38 cellular contexts compared by ENCODE assay signal in the genomic region with DNA sequence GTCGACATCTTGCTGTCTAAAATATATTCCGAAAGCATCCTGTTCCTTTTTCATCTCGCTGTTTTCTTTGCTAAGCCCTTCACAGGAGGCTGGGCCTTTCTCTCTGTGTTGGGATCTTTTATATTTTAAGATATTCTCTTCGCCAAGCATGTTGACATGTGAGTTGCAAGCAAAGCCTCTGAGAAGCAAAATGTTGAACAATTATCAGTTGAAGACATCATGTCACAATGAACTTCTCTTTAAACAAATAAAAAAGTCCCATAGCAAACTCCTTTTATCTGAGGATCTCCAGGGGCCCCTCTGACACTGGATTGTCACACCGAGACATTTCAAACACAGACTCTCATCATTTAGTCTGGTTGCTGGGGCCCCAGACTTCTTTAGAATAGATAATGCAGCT.
"Had no signal": no experiment of that assay in that cellular context is flagged by ENCODE, and none has a peak within 500 bp of the region (broad histone marks: within the 10 kb centered on the region; RNA-seq: fewer than 3 reads in every experiment).

No MANE protein-coding gene starts in this region.

- ATAC-seq: activated CD4-positive, alpha-beta T cell treated with anti-CD3 and anti-CD28 coated beads for 36 hours; activated CD4-positive, CD25-positive, alpha-beta regulatory T cell treated with anti-CD3 and anti-CD28 coated beads, Interleukin-2, amount 50 U/mL, for 24 hours; activated CD8-positive, alpha-beta memory T cell treated with anti-CD3 and anti-CD28 coated beads, Interleukin-2, amount 10 ng/mL, durations not matched to agents 7 days and 5 days; activated CD8-positive, alpha-beta T cell treated with anti-CD3 and anti-CD28 coated beads, Interleukin-2, amount 10 ng/mL, durations not matched to agents 7 days and 5 days; activated naive CD8-positive, alpha-beta T cell treated with anti-CD3 and anti-CD28 coated beads, Interleukin-2, amount 50 U/mL, for 24 hours; WTC11 had no signal

- H3K4me1 Mint-ChIP-seq: activated CD4-positive, alpha-beta memory T cell treated with anti-CD3 and anti-CD28 coated beads, Interleukin-2, amount 10 ng/mL, durations not matched to agents 7 days and 5 days; activated CD4-positive, alpha-beta T cell treated with anti-CD3 and anti-CD28 coated beads for 36 hours; activated CD4-positive, alpha-beta T cell treated with anti-CD3 and anti-CD28 coated beads, Interleukin-2, amount 10 ng/mL, durations not matched to agents 7 days and 5 days; activated CD8-positive, alpha-beta memory T cell treated with anti-CD3 and anti-CD28 coated beads, Interleukin-2, amount 10 ng/mL, durations not matched to agents 7 days and 5 days; activated naive CD4-positive, alpha-beta T cell treated with anti-CD3 and anti-CD28 coated beads, Interleukin-2, amount 10 ng/mL, durations not matched to agents 7 days and 5 days; activated naive CD4-positive, alpha-beta T cell treated with anti-CD3 and anti-CD28 coated beads, Interleukin-2, amount 50 U/mL, for 24 hours; activated naive CD8-positive, alpha-beta T cell treated with anti-CD3 and anti-CD28 coated beads, Interleukin-2, amount 10 ng/mL, durations not matched to agents 7 days and 5 days; central memory CD8-positive, alpha-beta T cell; WTC11 had no signal

- H3K36me3 Mint-ChIP-seq: activated CD8-positive, alpha-beta memory T cell treated with anti-CD3 and anti-CD28 coated beads, Interleukin-2, amount 10 ng/mL, durations not matched to agents 7 days and 5 days; activated naive CD4-positive, alpha-beta T cell treated with anti-CD3 and anti-CD28 coated beads, Interleukin-2, amount 10 ng/mL, durations not matched to agents 7 days and 5 days; activated naive CD4-positive, alpha-beta T cell treated with anti-CD3 and anti-CD28 coated beads, Interleukin-2, amount 50 U/mL, for 24 hours; activated naive CD8-positive, alpha-beta T cell; activated naive CD8-positive, alpha-beta T cell treated with anti-CD3 and anti-CD28 coated beads, Interleukin-2, amount 10 ng/mL, durations not matched to agents 7 days and 5 days; brain; WTC11 had no signal

- H3K4me3 Mint-ChIP-seq: activated CD4-positive, alpha-beta memory T cell treated with anti-CD3 and anti-CD28 coated beads, Interleukin-2, amount 10 ng/mL, durations not matched to agents 7 days and 5 days; activated CD4-positive, alpha-beta T cell treated with anti-CD3 and anti-CD28 coated beads for 36 hours; activated CD4-positive, alpha-beta T cell treated with anti-CD3 and anti-CD28 coated beads, Interleukin-2, amount 10 ng/mL, durations not matched to agents 7 days and 5 days; activated CD8-positive, alpha-beta memory T cell treated with anti-CD3 and anti-CD28 coated beads, Interleukin-2, amount 10 ng/mL, durations not matched to agents 7 days and 5 days; activated CD8-positive, alpha-beta T cell treated with anti-CD3 and anti-CD28 coated beads, Interleukin-2, amount 10 ng/mL, durations not matched to agents 7 days and 5 days; activated naive CD4-positive, alpha-beta T cell treated with anti-CD3 and anti-CD28 coated beads, Interleukin-2, amount 10 ng/mL, durations not matched to agents 7 days and 5 days; activated naive CD4-positive, alpha-beta T cell treated with anti-CD3 and anti-CD28 coated beads, Interleukin-2, amount 50 U/mL, for 24 hours; activated naive CD8-positive, alpha-beta T cell; activated naive CD8-positive, alpha-beta T cell treated with anti-CD3 and anti-CD28 coated beads, Interleukin-2, amount 10 ng/mL, durations not matched to agents 7 days and 5 days; activated naive CD8-positive, alpha-beta T cell treated with anti-CD3 and anti-CD28 coated beads, Interleukin-2, amount 50 U/mL, for 24 hours; activated T-cell treated with anti-CD3 and anti-CD28 coated beads, Interleukin-2, amount 50 U/mL, for 24 hours; brain; central memory CD8-positive, alpha-beta T cell; T-helper 1 cell treated with Interleukin-12 subunit alpha and Interleukin-12 subunit beta and Interleukin-4 antibody, amounts not matched to agents 30 μg/mL and 1 μg/mL, for 36 hours; T-helper 2 cell treated with Interferon-gamma antibody and Interleukin-4, amounts not matched to agents 5 μg/mL and 100 μg/mL, for 36 hours; WTC11 had no signal

- H3K27me3 Mint-ChIP-seq: activated CD4-positive, alpha-beta memory T cell treated with anti-CD3 and anti-CD28 coated beads, Interleukin-2, amount 10 ng/mL, durations not matched to agents 7 days and 5 days; activated CD4-positive, alpha-beta T cell treated with anti-CD3 and anti-CD28 coated beads for 36 hours; activated CD8-positive, alpha-beta memory T cell treated with anti-CD3 and anti-CD28 coated beads, Interleukin-2, amount 10 ng/mL, durations not matched to agents 7 days and 5 days; activated naive CD4-positive, alpha-beta T cell treated with anti-CD3 and anti-CD28 coated beads, Interleukin-2, amount 10 ng/mL, durations not matched to agents 7 days and 5 days; activated naive CD4-positive, alpha-beta T cell treated with anti-CD3 and anti-CD28 coated beads, Interleukin-2, amount 50 U/mL, for 24 hours; activated naive CD8-positive, alpha-beta T cell had no signal

- H3K4me3 ChIP-seq: ascending aorta, cardiac muscle cell had no signal

- H3K9me3 ChIP-seq: ascending aorta had no signal

- H3K27me3 ChIP-seq: ascending aorta, cardiac muscle cell had no signal

- H3K27ac ChIP-seq: ascending aorta, cardiac muscle cell, WERI-Rb-1 had no signal

- H3K36me3 ChIP-seq: ascending aorta, cardiac muscle cell, WERI-Rb-1 had no signal

- H3K27ac Mint-ChIP-seq: activated CD4-positive, alpha-beta memory T cell treated with anti-CD3 and anti-CD28 coated beads, Interleukin-2, amount 10 ng/mL, durations not matched to agents 7 days and 5 days; activated CD4-positive, alpha-beta T cell treated with anti-CD3 and anti-CD28 coated beads for 36 hours; activated CD4-positive, alpha-beta T cell treated with anti-CD3 and anti-CD28 coated beads, Interleukin-2, amount 10 ng/mL, durations not matched to agents 7 days and 5 days; activated CD8-positive, alpha-beta memory T cell treated with anti-CD3 and anti-CD28 coated beads, Interleukin-2, amount 10 ng/mL, durations not matched to agents 7 days and 5 days; activated CD8-positive, alpha-beta T cell treated with anti-CD3 and anti-CD28 coated beads, Interleukin-2, amount 10 ng/mL, durations not matched to agents 7 days and 5 days; activated naive CD4-positive, alpha-beta T cell treated with anti-CD3 and anti-CD28 coated beads, Interleukin-2, amount 10 ng/mL, durations not matched to agents 7 days and 5 days; activated naive CD4-positive, alpha-beta T cell treated with anti-CD3 and anti-CD28 coated beads, Interleukin-2, amount 50 U/mL, for 24 hours; activated naive CD8-positive, alpha-beta T cell; activated naive CD8-positive, alpha-beta T cell treated with anti-CD3 and anti-CD28 coated beads, Interleukin-2, amount 10 ng/mL, durations not matched to agents 7 days and 5 days; activated naive CD8-positive, alpha-beta T cell treated with anti-CD3 and anti-CD28 coated beads, Interleukin-2, amount 50 U/mL, for 24 hours; activated T-cell treated with anti-CD3 and anti-CD28 coated beads, Interleukin-2, amount 50 U/mL, for 24 hours; activated T-helper 2 cell treated with anti-CD3 and anti-CD28 coated beads, Interferon-gamma antibody, Interleukin-2, Interleukin-4, amounts not matched to agents 10 μg/mL and 5 μg/mL and 100 μg/mL, durations not matched to agents 14 hours and 24 hours and 36 hours; brain; T-helper 1 cell treated with Interleukin-12 subunit alpha and Interleukin-12 subunit beta and Interleukin-4 antibody, amounts not matched to agents 30 μg/mL and 1 μg/mL, for 36 hours; T-helper 2 cell treated with Interferon-gamma antibody and Interleukin-4, amounts not matched to agents 5 μg/mL and 100 μg/mL, for 36 hours; WTC11 had no signal

- H3K4me1 ChIP-seq: ascending aorta had no signal

- H3K9me3 Mint-ChIP-seq: activated CD4-positive, alpha-beta memory T cell treated with anti-CD3 and anti-CD28 coated beads, Interleukin-2, amount 10 ng/mL, durations not matched to agents 7 days and 5 days; activated CD4-positive, alpha-beta T cell treated with anti-CD3 and anti-CD28 coated beads, Interleukin-2, amount 10 ng/mL, durations not matched to agents 7 days and 5 days; activated naive CD4-positive, alpha-beta T cell treated with anti-CD3 and anti-CD28 coated beads, Interleukin-2, amount 10 ng/mL, durations not matched to agents 7 days and 5 days; activated naive CD4-positive, alpha-beta T cell treated with anti-CD3 and anti-CD28 coated beads, Interleukin-2, amount 50 U/mL, for 24 hours; activated naive CD8-positive, alpha-beta T cell treated with anti-CD3 and anti-CD28 coated beads, Interleukin-2, amount 50 U/mL, for 24 hours; activated T-cell treated with anti-CD3 and anti-CD28 coated beads, Interleukin-2, amount 50 U/mL, for 24 hours; activated T-helper 2 cell treated with anti-CD3 and anti-CD28 coated beads, Interferon-gamma antibody, Interleukin-2, Interleukin-4, amounts not matched to agents 10 μg/mL and 5 μg/mL and 100 μg/mL, durations not matched to agents 14 hours and 24 hours and 36 hours; central memory CD8-positive, alpha-beta T cell; T-helper 1 cell treated with Interleukin-12 subunit alpha and Interleukin-12 subunit beta and Interleukin-4 antibody, amounts not matched to agents 30 μg/mL and 1 μg/mL, for 36 hours; T-helper 2 cell treated with Interferon-gamma antibody and Interleukin-4, amounts not matched to agents 5 μg/mL and 100 μg/mL, for 36 hours had no signal

- DNase-seq: activated CD4-positive, alpha-beta memory T cell treated with anti-CD3 and anti-CD28 coated beads, Interleukin-2, amount 10 ng/mL, durations not matched to agents 7 days and 5 days; activated CD4-positive, alpha-beta T cell treated with anti-CD3 and anti-CD28 coated beads for 1 hour; activated CD4-positive, alpha-beta T cell treated with anti-CD3 and anti-CD28 coated beads for 36 hours; activated CD4-positive, alpha-beta T cell treated with anti-CD3 and anti-CD28 coated beads for 48 hours; activated CD4-positive, alpha-beta T cell treated with anti-CD3 and anti-CD28 coated beads, Interleukin-2, amount 10 ng/mL, durations not matched to agents 7 days and 5 days; activated CD4-positive, alpha-beta T cell treated with anti-CD3 and anti-CD28 coated beads, Interleukin-2, amount 50 U/mL, for 48 hours; activated CD4-positive, CD25-positive, alpha-beta regulatory T cell; activated CD8-positive, alpha-beta memory T cell treated with anti-CD3 and anti-CD28 coated beads for 24 hours; activated CD8-positive, alpha-beta memory T cell treated with anti-CD3 and anti-CD28 coated beads, Interleukin-2, amount 10 ng/mL, durations not matched to agents 7 days and 5 days; activated CD8-positive, alpha-beta memory T cell treated with anti-CD3 and anti-CD28 coated beads, Interleukin-2, amount 50 U/mL, for 48 hours; activated CD8-positive, alpha-beta T cell treated with anti-CD3 and anti-CD28 coated beads, Interleukin-2, amount 10 ng/mL, durations not matched to agents 7 days and 5 days; activated effector memory CD4-positive, alpha-beta T cell treated with Interleukin-2 at 50 U/mL for 16 hours; activated gamma-delta T cell; activated naive CD4-positive, alpha-beta T cell treated with anti-CD3 and anti-CD28 coated beads, Interleukin-2, amount 10 ng/mL, durations not matched to agents 7 days and 5 days; activated naive CD4-positive, alpha-beta T cell treated with Interleukin-2 at 50 U/mL for 16 hours; activated naive CD8-positive, alpha-beta T cell treated with anti-CD3 and anti-CD28 coated beads, Interleukin-2, amount 10 ng/mL, durations not matched to agents 7 days and 5 days; activated naive CD8-positive, alpha-beta T cell treated with anti-CD3 and anti-CD28 coated beads, Interleukin-2, amount 50 U/mL, for 24 hours; activated T-cell treated with anti-CD3 and anti-CD28 coated beads, Interleukin-2, amount 50 U/mL, for 24 hours; activated T-cell treated with anti-CD3 and anti-CD28 coated beads, Interleukin-2, amount 50 U/mL, for 48 hours; amygdala; anterior cingulate cortex; caudate nucleus; cerebellar nuclear complex; T-helper 1 cell; T-helper 2 cell; T-helper 9 cell; WERI-Rb-1 had no signal
